ENCODE assay signal across 16 cellular contexts in genomic region chr22:48948575-48949170, GRCh38.
A peak's percentile ranks its signal among the peaks of the same experiment; 100 is the strongest.
DNase-seq lines count a peak whose midpoint lies in the region; TF ChIP-seq lines count a peak whose summit lies in the region.
"Had no signal": no experiment of that assay in that cellular context is flagged by ENCODE, and none has a peak within 500 bp of the region (broad histone marks: within the 10 kb centered on the region; RNA-seq: fewer than 3 reads in every experiment).

No MANE protein-coding gene starts in this region.

- H3K27ac Mint-ChIP-seq in activated T-cell treated with anti-CD3 and anti-CD28 coated beads, Interleukin-2, amount 50 U/mL, for 24 hours = no peak overlapping the region
- no peak overlapping the region for H3K27ac Mint-ChIP-seq in chondrocyte (ENCODE audit: unreplicated experiment)
- H3K27ac Mint-ChIP-seq: CD4-positive, CD25-positive, alpha-beta regulatory T cell had no signal

- peak; percentile 14 for DNase-seq in activated T-cell treated with anti-CD3 and anti-CD28 coated beads, Interleukin-2, amount 50 U/mL, for 24 hours
- DNase-seq in activated T-cell treated with anti-CD3 and anti-CD28 coated beads for 4 hours = no peak
- DNase-seq in chondrocyte (ENCODE audit: low spot score) = peak; percentile 38
- peak; percentile 26 for DNase-seq in mesenteric fat pad (ENCODE audit: low spot score)
- DNase-seq in testis = peak; percentile 6
- no peak for DNase-seq in NCI-H2227 (lab: John Stamatoyannopoulos, UW; ENCODE audit: unreplicated experiment)
- no peak for DNase-seq in NCI-H2107 treated with DMSO at 0.1 percent for 48 hours (lab: John Stamatoyannopoulos, UW; ENCODE audit: unreplicated experiment)
- DNase-seq in KBM-7 = no peak
- DNase-seq: Calu3; CD4-positive, CD25-positive, alpha-beta regulatory T cell; IMR-90; NCI-H1436; NCI-H2081 treated with DMSO at 0.1 percent for 48 hours; NCI-H526 treated with DMSO at 0.1 percent for 48 hours had no signal

- H3K4me1 Mint-ChIP-seq in activated T-cell treated with anti-CD3 and anti-CD28 coated beads, Interleukin-2, amount 50 U/mL, for 24 hours (ENCODE audit: low read depth) = no peaks in the 10 kb centered on the region
- H3K4me1 Mint-ChIP-seq in chondrocyte (ENCODE audit: low read depth) = no peaks in the 10 kb centered on the region

- no peak overlapping the region for H3K4me3 Mint-ChIP-seq in activated T-cell treated with anti-CD3 and anti-CD28 coated beads, Interleukin-2, amount 50 U/mL, for 24 hours
- H3K4me3 Mint-ChIP-seq in chondrocyte (ENCODE audit: unreplicated experiment) = no peak overlapping the region
- H3K4me3 Mint-ChIP-seq: CD4-positive, CD25-positive, alpha-beta regulatory T cell had no signal

- no peak for TF ChIP-seq POLR2A in testis (IDR thresholded peaks at IDR 0.05)

- no peaks in the 10 kb centered on the region for H3K9me3 ChIP-seq in testis
- H3K9me3 ChIP-seq: HAP-1 had no signal

- H3K27me3 Mint-ChIP-seq in activated T-cell treated with anti-CD3 and anti-CD28 coated beads, Interleukin-2, amount 50 U/mL, for 24 hours = peaks cover 51% of the 10 kb centered on the region
- H3K27me3 Mint-ChIP-seq in chondrocyte (ENCODE audit: low read depth) = peaks cover 8% of the 10 kb centered on the region

- WGBS in testis, 2 donors = 89 to 90% methylated on average over 6 of the region's 6 CpGs

- no peaks in the 10 kb centered on the region for H3K9me3 Mint-ChIP-seq in activated T-cell treated with anti-CD3 and anti-CD28 coated beads, Interleukin-2, amount 50 U/mL, for 24 hours
- no peaks in the 10 kb centered on the region for H3K9me3 Mint-ChIP-seq in chondrocyte (ENCODE audit: low read depth)
- H3K9me3 Mint-ChIP-seq: CD4-positive, CD25-positive, alpha-beta regulatory T cell had no signal

- H3K27ac ChIP-seq in testis = no peak overlapping the region
- H3K27ac ChIP-seq: RWPE1 had no signal

- H3K4me1 ChIP-seq in testis = no peaks in the 10 kb centered on the region
- H3K4me1 ChIP-seq: HAP-1 had no signal

- no peak for TF ChIP-seq CTCF in chondrocyte (IDR thresholded peaks at IDR 0.05)
- TF ChIP-seq CTCF in testis (IDR thresholded peaks at IDR 0.05) = no peak

- H3K4me3 ChIP-seq in testis = no peak overlapping the region
- H3K4me3 ChIP-seq: HAP-1 had no signal

- H3K36me3 ChIP-seq in testis (ENCODE audit: low read depth, missing control alignments) = no peaks in the 10 kb centered on the region
- H3K36me3 ChIP-seq: HAP-1 had no signal

- intact Hi-C loops in testis (cut with DNase I; ENCODE audit: low total_unique reads) = no loop called here

- H3K36me3 Mint-ChIP-seq in activated T-cell treated with anti-CD3 and anti-CD28 coated beads, Interleukin-2, amount 50 U/mL, for 24 hours (ENCODE audit: low read depth) = no peaks in the 10 kb centered on the region
- no peaks in the 10 kb centered on the region for H3K36me3 Mint-ChIP-seq in chondrocyte (ENCODE audit: low read depth)
- H3K36me3 Mint-ChIP-seq: CD4-positive, CD25-positive, alpha-beta regulatory T cell had no signal

- in situ Hi-C loops in KBM-7 (cut with MboI; ENCODE audit: low pct_unique_long_range_greater_than_20kb, low sequenced_read_pairs) = no loop called here

- no peaks in the 10 kb centered on the region for H3K27me3 ChIP-seq in testis

Comparison
In these comparisons a context has a peak if more than half of its experiments do, and no peak if none do; other contexts are left out.
1. DNase-seq: peak in activated T-cell treated with anti-CD3 and anti-CD28 coated beads, Interleukin-2, amount 50 U/mL, for 24 hours (single experiment), chondrocyte (single experiment), mesenteric fat pad (single experiment) and testis (single experiment); none in activated T-cell treated with anti-CD3 and anti-CD28 coated beads for 4 hours (single experiment), NCI-H2227 (single experiment), NCI-H2107 treated with DMSO at 0.1 percent for 48 hours (single experiment) and KBM-7 (single experiment).